Comparison of ENCODE assay signal across 1 cellular context in genomic region chr10:92313750-92314149, GRCh38.
TF ChIP-seq lines count a peak whose summit lies in the region.

No MANE protein-coding gene starts in this region.

TF ChIP-seq in HepG2, 621 proteins besides CTCF, POLR2A, EP300 and RAD21:
- TF ChIP-seq TOE1 (CRISPR knock-in tag; IDR thresholded peaks at IDR 0.05) (no peak), ZNF770 (CRISPR knock-in tag; IDR thresholded peaks at IDR 0.05) (peak; percentile 66; the same call in 1 of the 2 replicates)
